Comparison of ENCODE assay signal across 11 cellular contexts in the genomic region with DNA sequence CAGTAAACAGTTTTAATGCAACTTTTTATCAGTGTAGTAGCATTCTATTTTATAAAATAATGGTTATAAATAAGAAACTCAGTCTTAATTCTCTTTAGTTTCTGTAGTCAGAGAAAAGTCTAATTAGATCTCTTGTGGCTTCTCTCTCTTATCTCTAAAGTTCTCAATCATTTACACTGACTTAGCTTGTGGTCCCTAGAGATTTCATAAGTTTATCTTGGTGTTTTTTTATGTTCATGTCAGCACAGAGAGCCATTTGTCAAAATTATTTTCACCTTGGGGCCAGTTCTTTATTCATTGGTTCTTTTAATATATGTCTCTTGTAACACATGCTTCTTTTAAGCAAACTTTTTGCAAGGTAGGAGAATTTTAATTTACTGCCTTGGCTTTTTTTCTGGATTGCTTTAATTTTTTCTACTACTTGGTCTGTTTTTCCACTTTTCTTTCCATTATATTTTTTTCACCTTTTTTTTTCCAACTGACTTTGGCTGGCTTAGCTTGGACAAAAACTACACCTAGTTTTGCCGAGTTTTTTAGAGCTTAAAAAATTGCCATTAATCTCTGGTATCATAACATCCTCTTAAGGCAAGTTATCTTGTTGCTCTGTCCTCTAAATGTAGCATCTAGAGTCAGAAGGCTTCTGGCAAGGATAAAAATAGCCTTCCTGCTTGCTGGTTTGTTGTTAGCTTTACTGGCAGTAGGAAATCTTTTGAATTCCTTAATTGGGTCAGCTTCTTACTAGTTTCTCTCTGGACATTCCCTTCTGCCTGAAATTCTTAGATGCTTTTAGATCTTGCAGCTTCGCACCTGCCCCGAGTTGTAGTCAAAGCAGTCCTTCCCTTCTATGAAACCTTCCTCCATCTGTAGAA. TPM values are rescaled to one million over a fixed set of nuclear protein-coding genes. Genes with fewer than 3 reads are reported as not detected.
DNase-seq lines count a peak whose midpoint lies in the region; FAIRE-seq and TF ChIP-seq lines count a peak whose summit lies in the region.
"Had no signal": no experiment of that assay in that cellular context is flagged by ENCODE, and none has a peak within 500 bp of the region (broad histone marks: within the 10 kb centered on the region; RNA-seq: fewer than 3 reads in every experiment).

No MANE protein-coding gene starts in this region.

- H3K36me3 ChIP-seq in HEK293 (ENCODE audit: control insufficient read depth in 2 of 2, insufficient read depth in 1 of 2, low read length in 2 of 2) = no peaks in the 10 kb centered on the region; a peak in 1 of 3 replicates
- no peaks in the 10 kb centered on the region for H3K36me3 ChIP-seq in brain microvascular endothelial cell (replicated peaks)
- peaks cover 0 to 16% of the 10 kb centered on the region in 2 donors for H3K36me3 ChIP-seq in kidney (ENCODE audit: control insufficient read depth in 1 of 2, insufficient read depth in 2 of 2, low read length in 2 of 2)
- H3K36me3 ChIP-seq in stomach = peaks cover 0 to 13% (median 2%) of the 10 kb centered on the region in 4 donors
- H3K36me3 ChIP-seq: Peyer's patch had no signal

- peak; percentile 47 for FAIRE-seq in kidney (lab: Jason Lieb, UNC)
- FAIRE-seq: H1 had no signal

- no peak for TF ChIP-seq EP300 in stomach (IDR thresholded peaks at IDR 0.05)

- in situ Hi-C loops in brain microvascular endothelial cell (cut with HindIII; ENCODE audit: low pct_ligation_motif_present, low sequenced_read_pairs) = no loop called here

- H3K9ac ChIP-seq in kidney (ENCODE audit: low read length in 2 of 2) = peak overlapping the region; percentile 20 to 29

- WGBS in stomach, 5 donors = 52 to 76% (median 64%) methylated on average over 3 of the region's 3 CpGs

- TF ChIP-seq CTCF in HEK293 (tag by site-specific recombination; IDR thresholded peaks at IDR 0.05) (no peak), brain microvascular endothelial cell (IDR thresholded peaks at IDR 0.05; ENCODE audit: low read depth, low read length, missing control alignments) (no peak), kidney (IDR thresholded peaks at IDR 0.05; ENCODE audit: borderline replicate concordance, extremely low read depth, insufficient read depth) (no peak), stomach (IDR thresholded peaks at IDR 0.05) (no peak)

- POLR2A ChIA-PET in HEK293 (lab: Yijun Ruan, JAX) = interaction anchor here (1.4 kb wide), 1 partner anchor 35 kb away, joined by 5 read pairs; a partner anchor contains a TSS

- H3K9me3 ChIP-seq in HEK293 (ENCODE audit: control insufficient read depth, insufficient read depth, low read depth, low read length) (no peaks in the 10 kb centered on the region), kidney (ENCODE audit: control insufficient read depth in 1 of 2, low read length in 2 of 2) (no peaks in the 10 kb centered on the region), stomach (no peaks in the 10 kb centered on the region)
- H3K9me3 ChIP-seq: Peyer's patch had no signal

- peak overlapping the region; percentile 71 for H3K27ac ChIP-seq in HEK293 (ENCODE audit: extremely low read depth, low read depth, low read length)
- peak overlapping the region; percentile 9 for H3K27ac ChIP-seq in brain microvascular endothelial cell
- peak overlapping the region; percentile 53 to 83 for H3K27ac ChIP-seq in kidney (ENCODE audit: low read depth in 2 of 2, low read length in 2 of 2)
- peak overlapping the region in 4 of 5 donors; percentile 13 to 88 (median 62) for H3K27ac ChIP-seq in stomach

- intact Hi-C loops in kidney (cut with DNase I) (no loop called here), stomach (cut with DNase I; ENCODE audit: low total_unique reads) (no loop called here)

- no peak for TF ChIP-seq POLR2A in stomach (IDR thresholded peaks at IDR 0.05)

- H3K27me3 ChIP-seq in brain microvascular endothelial cell (replicated peaks) = no peaks in the 10 kb centered on the region
- no peaks in the 10 kb centered on the region for H3K27me3 ChIP-seq in stomach
- H3K27me3 ChIP-seq: Peyer's patch had no signal

- H3K4me3 ChIP-seq in HEK293 (ENCODE audit: low read depth, low read length) (no peak overlapping the region), brain microvascular endothelial cell (ENCODE audit: low read depth, low read length) (no peak overlapping the region), kidney (ENCODE audit: low read length in 2 of 2) (no peak overlapping the region), stomach (no peak overlapping the region)
- H3K4me3 ChIP-seq: Peyer's patch had no signal

- DNase-seq in brain microvascular endothelial cell = peak; percentile 23
- DNase-seq in kidney = no peak
- no peak for DNase-seq in stomach
- no peak for DNase-seq in midbrain (lab: John Stamatoyannopoulos, UW)
- no peak for DNase-seq in activated gamma-delta T cell treated with Interleukin-2 at 50 U/mL for 16 hours
- DNase-seq in stimulated activated naive CD4-positive, alpha-beta T cell treated with Interleukin-2 at 50 U/mL for 16 hours (lab: John Stamatoyannopoulos, UW) = no peak
- DNase-seq in NCI-H82 treated with DMSO at 0.1 percent for 48 hours (lab: John Stamatoyannopoulos, UW; ENCODE audit: unreplicated experiment) = no peak
- DNase-seq: NCI-H1417, Peyer's patch had no signal

- peaks cover 46% of the 10 kb centered on the region for H3K4me1 ChIP-seq in HEK293 (ENCODE audit: control insufficient read depth, insufficient read depth, low read length)
- H3K4me1 ChIP-seq in kidney (ENCODE audit: control insufficient read depth in 1 of 2, insufficient read depth in 1 of 2, low read depth in 1 of 2, low read length in 2 of 2) = peaks cover 34 to 75% of the 10 kb centered on the region in 2 donors
- H3K4me1 ChIP-seq in stomach = peaks cover 47 to 99% (median 83%) of the 10 kb centered on the region in 4 donors

- CTCF ChIA-PET in HEK293 (lab: Yijun Ruan, JAX) = interaction anchor here (0.7 to 4.3 kb wide), 3 partner anchors 10 to 46 kb away, joined by 3 to 43 read pairs (median 28); no protein-coding TSS in a partner anchor

TF ChIP-seq in HEK293, 187 proteins besides CTCF, POLR2A, EP300 and RAD21 (continues in another document):
- TF ChIP-seq ZFP37 (tag by site-specific recombination; IDR thresholded peaks at IDR 0.05) (no peak), MZF1 (tag by site-specific recombination; IDR thresholded peaks at IDR 0.05; ENCODE audit: borderline replicate concordance) (no peak), ZNF843 (tag by site-specific recombination; IDR thresholded peaks at IDR 0.05) (peak; percentile 91), HOXD13 (CRISPR knock-in tag; IDR thresholded peaks at IDR 0.05; ENCODE audit: borderline replicate concordance) (no peak), MYNN (tag by site-specific recombination; IDR thresholded peaks at IDR 0.05; ENCODE audit: borderline replicate concordance) (no peak), ZNF366 (tag by site-specific recombination; conservative IDR thresholded peaks at IDR 0.05) (peak; percentile 33; the same call in 1 of the 2 replicates), ZBTB8A (tag by site-specific recombination; IDR thresholded peaks at IDR 0.05) (no peak), ZEB2 (tag by site-specific recombination; IDR thresholded peaks at IDR 0.05) (peak; percentile 66; the same call in 1 of the 2 replicates)
- TF ChIP-seq, protein P1, sequence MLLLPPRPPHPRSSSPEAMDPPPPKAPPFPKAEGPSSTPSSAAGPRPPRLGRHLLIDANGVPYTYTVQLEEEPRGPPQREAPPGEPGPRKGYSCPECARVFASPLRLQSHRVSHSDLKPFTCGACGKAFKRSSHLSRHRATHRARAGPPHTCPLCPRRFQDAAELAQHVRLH (tag by site-specific recombination; IDR thresholded peaks at IDR 0.05) = peak; percentile 80; the same call in 1 of the 2 replicates
- TF ChIP-seq, protein P2, sequence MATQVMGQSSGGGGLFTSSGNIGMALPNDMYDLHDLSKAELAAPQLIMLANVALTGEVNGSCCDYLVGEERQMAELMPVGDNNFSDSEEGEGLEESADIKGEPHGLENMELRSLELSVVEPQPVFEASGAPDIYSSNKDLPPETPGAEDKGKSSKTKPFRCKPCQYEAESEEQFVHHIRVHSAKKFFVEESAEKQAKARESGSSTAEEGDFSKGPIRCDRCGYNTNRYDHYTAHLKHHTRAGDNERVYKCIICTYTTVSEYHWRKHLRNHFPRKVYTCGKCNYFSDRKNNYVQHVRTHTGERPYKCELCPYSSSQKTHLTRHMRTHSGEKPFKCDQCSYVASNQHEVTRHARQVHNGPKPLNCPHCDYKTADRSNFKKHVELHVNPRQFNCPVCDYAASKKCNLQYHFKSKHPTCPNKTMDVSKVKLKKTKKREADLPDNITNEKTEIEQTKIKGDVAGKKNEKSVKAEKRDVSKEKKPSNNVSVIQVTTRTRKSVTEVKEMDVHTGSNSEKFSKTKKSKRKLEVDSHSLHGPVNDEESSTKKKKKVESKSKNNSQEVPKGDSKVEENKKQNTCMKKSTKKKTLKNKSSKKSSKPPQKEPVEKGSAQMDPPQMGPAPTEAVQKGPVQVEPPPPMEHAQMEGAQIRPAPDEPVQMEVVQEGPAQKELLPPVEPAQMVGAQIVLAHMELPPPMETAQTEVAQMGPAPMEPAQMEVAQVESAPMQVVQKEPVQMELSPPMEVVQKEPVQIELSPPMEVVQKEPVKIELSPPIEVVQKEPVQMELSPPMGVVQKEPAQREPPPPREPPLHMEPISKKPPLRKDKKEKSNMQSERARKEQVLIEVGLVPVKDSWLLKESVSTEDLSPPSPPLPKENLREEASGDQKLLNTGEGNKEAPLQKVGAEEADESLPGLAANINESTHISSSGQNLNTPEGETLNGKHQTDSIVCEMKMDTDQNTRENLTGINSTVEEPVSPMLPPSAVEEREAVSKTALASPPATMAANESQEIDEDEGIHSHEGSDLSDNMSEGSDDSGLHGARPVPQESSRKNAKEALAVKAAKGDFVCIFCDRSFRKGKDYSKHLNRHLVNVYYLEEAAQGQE (tag by site-specific recombination; IDR thresholded peaks at IDR 0.05) = no peak

RNA-seq across cellular contexts. Expression of a gene that starts 35.3 kb away (rescaled TPM):
- total RNA-seq in kidney = 73.0 TPM
- 9.5 TPM for polyA plus RNA-seq in kidney (ENCODE audit: insufficient read depth, low read depth, low replicate concordance)
- total RNA-seq in stomach = 100 to 1,000 TPM in 1 of 5 donors, 10 to 100 TPM in 3, 1 to 10 TPM in 1; 6.7 to 115 (median 61.0) TPM
- polyA plus RNA-seq in stomach = 10 to 100 TPM in 1 of 3 donors, 1 to 10 TPM in 2; 3.5 to 14.5 (median 8.3) TPM

Comparison
In these comparisons a context has a peak if more than half of its experiments do, and no peak if none do; other contexts are left out.
1. H3K27ac ChIP-seq: peak in every context shown above with its lines; median percentile 71 in HEK293; 68 in kidney; 62 in stomach; 9 in brain microvascular endothelial cell.